11 cellular contexts compared by ENCODE assay signal in genomic region chr2:86068098-86069047, GRCh38. TPM values are rescaled to one million over a fixed set of nuclear protein-coding genes. Genes with fewer than 3 reads are reported as not detected.
DNase-seq lines count a peak whose midpoint lies in the region; ATAC-seq and TF ChIP-seq lines count a peak whose summit lies in the region.
"Had no signal": no experiment of that assay in that cellular context is flagged by ENCODE, and none has a peak within 500 bp of the region (broad histone marks: within the 10 kb centered on the region; RNA-seq: fewer than 3 reads in every experiment).

No MANE protein-coding gene starts in this region.

- H4K20me1 ChIP-seq in DND-41 (ENCODE audit: insufficient read depth, low read length) (no peaks in the 10 kb centered on the region), PC-9 (ENCODE audit: insufficient read depth) (no peaks in the 10 kb centered on the region)

- H3K36me3 Mint-ChIP-seq in activated CD8-positive, alpha-beta memory T cell treated with anti-CD3 and anti-CD28 coated beads, Interleukin-2, amount 10 ng/mL, durations not matched to agents 7 days and 5 days: peaks cover 70% of the 10 kb centered on the region
- H3K36me3 Mint-ChIP-seq in glutamatergic neuron (ENCODE audit: unreplicated experiment): peaks cover 26% of the 10 kb centered on the region

- TF ChIP-seq CTCF in DND-41 (IDR thresholded peaks at IDR 0.05; ENCODE audit: borderline replicate concordance, extremely low read depth, low read length, poor library complexity, severe bottlenecking) (no peak), mucosa of descending colon (IDR thresholded peaks at IDR 0.05) (no peak), PC-9 (conservative IDR thresholded peaks at IDR 0.05) (no peak), glutamatergic neuron (IDR thresholded peaks at IDR 0.05; ENCODE audit: partially characterized antibody, unreplicated experiment) (no peak)

- peak overlapping the region; percentile 82 for H3K27ac Mint-ChIP-seq in activated CD8-positive, alpha-beta memory T cell treated with anti-CD3 and anti-CD28 coated beads, Interleukin-2, amount 10 ng/mL, durations not matched to agents 7 days and 5 days
- H3K27ac Mint-ChIP-seq in glutamatergic neuron (ENCODE audit: unreplicated experiment): no peak overlapping the region
- H3K27ac Mint-ChIP-seq: dendritic cell treated with granulocyte-macrophage colony-stimulating factor and Interleukin-4, amounts not matched to agents 40 ng/mL and 50 ng/mL, for 4 days had no signal

- H3K79me2 ChIP-seq in DND-41 (ENCODE audit: insufficient read depth, low read length) (no peaks in the 10 kb centered on the region), PC-9 (ENCODE audit: low read depth) (peaks cover 7% of the 10 kb centered on the region; the same call in 1 of the 2 replicates)

- H3K4me3 Mint-ChIP-seq in activated CD8-positive, alpha-beta memory T cell treated with anti-CD3 and anti-CD28 coated beads, Interleukin-2, amount 10 ng/mL, durations not matched to agents 7 days and 5 days: peak overlapping the region; percentile 12
- no peak overlapping the region for H3K4me3 Mint-ChIP-seq in glutamatergic neuron (ENCODE audit: unreplicated experiment)
- H3K4me3 Mint-ChIP-seq: dendritic cell treated with granulocyte-macrophage colony-stimulating factor and Interleukin-4, amounts not matched to agents 40 ng/mL and 50 ng/mL, for 4 days; neural crest cell had no signal

- H3K27me3 ChIP-seq in DND-41 (ENCODE audit: insufficient read depth, low read length, poor library complexity) (no peaks in the 10 kb centered on the region), PC-9 (ENCODE audit: insufficient read depth, low read depth) (no peaks in the 10 kb centered on the region)

- CTCF ChIA-PET in activated CD8-positive, alpha-beta memory T cell treated with anti-CD3 and anti-CD28 coated beads, Interleukin-2, amount 10 ng/mL, durations not matched to agents 7 days and 5 days (lab: Charles Lee): interaction anchor here (0.9 to 3.5 kb wide), 12 partner anchors 11 to 253 kb away, joined by 3 to 25 read pairs (median 4); partner anchors contain the start of gene ST3GAL5
- CTCF ChIA-PET in PC-9 (lab: Charles Lee): no interaction called here

- POLR2A ChIA-PET in PC-9 (lab: Charles Lee; ENCODE audit: unreplicated experiment): no interaction called here

- no TSS peak for BruUV-seq in PC-9 (replicated peaks; lab: Mats Ljungman, UMichigan)

- H3K9me3 ChIP-seq in DND-41 (ENCODE audit: insufficient read depth, low read length, severe bottlenecking) (no peaks in the 10 kb centered on the region), mucosa of descending colon (no peaks in the 10 kb centered on the region), PC-9 (ENCODE audit: insufficient read depth, low read depth) (no peaks in the 10 kb centered on the region)

- peaks cover 3% of the 10 kb centered on the region for H3K9me3 Mint-ChIP-seq in activated CD8-positive, alpha-beta memory T cell treated with anti-CD3 and anti-CD28 coated beads, Interleukin-2, amount 10 ng/mL, durations not matched to agents 7 days and 5 days (ENCODE audit: low read depth)
- H3K9me3 Mint-ChIP-seq in glutamatergic neuron (ENCODE audit: unreplicated experiment): no peaks in the 10 kb centered on the region
- H3K9me3 Mint-ChIP-seq: dendritic cell treated with granulocyte-macrophage colony-stimulating factor and Interleukin-4, amounts not matched to agents 40 ng/mL and 50 ng/mL, for 4 days had no signal

- H3K27ac ChIP-seq in DND-41 (ENCODE audit: low read length): peak overlapping the region; percentile 84
- no peak overlapping the region for H3K27ac ChIP-seq in PC-9

- H3K27me3 Mint-ChIP-seq in activated CD8-positive, alpha-beta memory T cell treated with anti-CD3 and anti-CD28 coated beads, Interleukin-2, amount 10 ng/mL, durations not matched to agents 7 days and 5 days: no peaks in the 10 kb centered on the region
- no peaks in the 10 kb centered on the region for H3K27me3 Mint-ChIP-seq in glutamatergic neuron (ENCODE audit: unreplicated experiment)
- H3K27me3 Mint-ChIP-seq: dendritic cell treated with granulocyte-macrophage colony-stimulating factor and Interleukin-4, amounts not matched to agents 40 ng/mL and 50 ng/mL, for 4 days had no signal

- ATAC-seq in DND-41 (ENCODE audit: insufficient read depth, low read depth) (peak; percentile 100), mucosa of descending colon (peak; percentile 76)
- peak; percentile 99 for ATAC-seq in activated CD8-positive, alpha-beta memory T cell treated with anti-CD3 and anti-CD28 coated beads, Interleukin-2, amount 10 ng/mL, durations not matched to agents 7 days and 5 days

- no peaks in the 10 kb centered on the region for H3K9me2 ChIP-seq in PC-9 (ENCODE audit: insufficient read depth)

- H3K4me2 ChIP-seq in DND-41 (ENCODE audit: insufficient read depth, low read length) (0 out of 2 replicates have a peak overlapping the region, but pooled peaks have one; percentile 9), PC-9 (no peak overlapping the region)

- intact Hi-C loops in mucosa of descending colon (cut with DNase I, micrococcal nuclease): no loop called here
- intact Hi-C loops in PC-9 (cut with micrococcal nuclease; ENCODE audit: unreplicated experiment): no loop called here

- H3K4me1 ChIP-seq in DND-41 (ENCODE audit: insufficient read depth, low read length) (peaks cover 26% of the 10 kb centered on the region), mucosa of descending colon (ENCODE audit: low read depth) (no peaks in the 10 kb centered on the region), PC-9 (replicated peaks; ENCODE audit: insufficient read depth) (peaks cover 24% of the 10 kb centered on the region)

- H3K4me3 ChIP-seq in DND-41 (ENCODE audit: low read depth in 1 of 2, low read length in 2 of 2): no peak overlapping the region
- no peak overlapping the region for H3K4me3 ChIP-seq in mucosa of descending colon
- H3K4me3 ChIP-seq in PC-9: no peak overlapping the region

- peak; percentile 76 for DNase-seq in DND-41
- peak; percentile 43 for DNase-seq in HT1080 (ENCODE audit: low read depth)
- DNase-seq in activated CD8-positive, alpha-beta memory T cell treated with anti-CD3 and anti-CD28 coated beads, Interleukin-2, amount 10 ng/mL, durations not matched to agents 7 days and 5 days: peak; percentile 89
- DNase-seq in mucosa of descending colon: no peak
- DNase-seq in PC-9: no peak
- no peak for DNase-seq in glutamatergic neuron
- no peak for DNase-seq in MV-4-11 (lab: John Stamatoyannopoulos, UW)
- DNase-seq in SK-N-DZ (ENCODE audit: low spot score): no peak
- DNase-seq: KBM-7 had no signal

- H3K9ac ChIP-seq in DND-41 (ENCODE audit: low read depth, low read length): 0 out of 2 replicates have a peak overlapping the region, but pooled peaks have one; percentile 12

- H3F3A ChIP-seq in PC-9 (ENCODE audit: insufficient read depth, low read depth): peaks cover 35% of the 10 kb centered on the region

- H2AFZ ChIP-seq in DND-41 (ENCODE audit: low read depth, low read length) (no peak overlapping the region), PC-9 (no peak overlapping the region)

- peaks cover 96% of the 10 kb centered on the region for H3K36me3 ChIP-seq in DND-41 (ENCODE audit: insufficient read depth, low read length)
- no peaks in the 10 kb centered on the region for H3K36me3 ChIP-seq in mucosa of descending colon (ENCODE audit: low read depth)
- H3K36me3 ChIP-seq in PC-9 (ENCODE audit: low read depth): peaks cover 57% of the 10 kb centered on the region

- peaks cover 42% of the 10 kb centered on the region for H3K4me1 Mint-ChIP-seq in activated CD8-positive, alpha-beta memory T cell treated with anti-CD3 and anti-CD28 coated beads, Interleukin-2, amount 10 ng/mL, durations not matched to agents 7 days and 5 days
- H3K4me1 Mint-ChIP-seq in glutamatergic neuron (ENCODE audit: low read depth, unreplicated experiment): no peaks in the 10 kb centered on the region
- H3K4me1 Mint-ChIP-seq: neural crest cell had no signal

RNA-seq across cellular contexts. Expression of gene POLR1A, which starts 37.3 kb away (rescaled TPM):
- total RNA-seq in HT1080 (2014; rRNA removed; shearing (Covaris generic)): 16.8 and 19.3 TPM in 2 replicates
- 6.4 and 7.4 TPM in 2 replicates for polyA plus RNA-seq in HT1080 (2015; cell fraction: cytosol; rRNA removed)
- polyA plus RNA-seq in HT1080 (2015; cell fraction: nucleus; rRNA removed): 33.8 and 35.4 TPM in 2 replicates
- total RNA-seq in activated CD8-positive, alpha-beta memory T cell treated with anti-CD3 and anti-CD28 coated beads, Interleukin-2, amount 10 ng/mL, durations not matched to agents 7 days and 5 days: 10 to 100 TPM; 38.2 to 51.2 TPM
- total RNA-seq in mucosa of descending colon (10 to 100 TPM; 22.8 to 29.3 (median 24.3) TPM), PC-9 (2021) (23.1 and 29.7 TPM in 2 replicates), glutamatergic neuron (ENCODE audit: unreplicated experiment) (34.7 TPM)
- polyA plus RNA-seq in SK-N-DZ (2014; cell fraction: cytosol; rRNA removed): 19.0 and 19.6 TPM in 2 replicates
- 13.3 and 18.2 TPM in 2 replicates for polyA plus RNA-seq in SK-N-DZ (2014; cell fraction: nucleus; rRNA removed)

RNA-seq across cellular contexts. Expression of gene PTCD3, which starts 37.7 kb away (rescaled TPM):
- total RNA-seq in HT1080 (2014; rRNA removed; shearing (Covaris generic)): 81.9 and 84.8 TPM in 2 replicates
- polyA plus RNA-seq in HT1080 (2015; cell fraction: cytosol; rRNA removed): 26.4 and 32.2 TPM in 2 replicates
- 259 and 286 TPM in 2 replicates for polyA plus RNA-seq in HT1080 (2015; cell fraction: nucleus; rRNA removed)
- total RNA-seq in activated CD8-positive, alpha-beta memory T cell treated with anti-CD3 and anti-CD28 coated beads, Interleukin-2, amount 10 ng/mL, durations not matched to agents 7 days and 5 days: 100 to 1,000 TPM; 164 to 172 TPM
- 10 to 100 TPM; 89.3 to 90.5 (median 90.4) TPM for total RNA-seq in mucosa of descending colon
- total RNA-seq in PC-9 (2021): 64.5 and 82.7 TPM in 2 replicates
- 104 TPM for total RNA-seq in glutamatergic neuron (ENCODE audit: unreplicated experiment)
- polyA plus RNA-seq in SK-N-DZ (2014; cell fraction: cytosol; rRNA removed): 130 and 134 TPM in 2 replicates
- polyA plus RNA-seq in SK-N-DZ (2014; cell fraction: nucleus; rRNA removed): 593 TPM in 2 replicates

Comparison
In these comparisons a context has a peak if more than half of its experiments do, and no peak if none do; other contexts are left out.
1. DNase-seq: peak in DND-41 (single experiment), HT1080 (single experiment) and activated CD8-positive, alpha-beta memory T cell treated with anti-CD3 and anti-CD28 coated beads, Interleukin-2, amount 10 ng/mL, durations not matched to agents 7 days and 5 days (single experiment); none in mucosa of descending colon (0 of 3), PC-9 (0 of 2), glutamatergic neuron (single experiment), MV-4-11 (single experiment) and SK-N-DZ (single experiment).
2. Peak in every context shown above with its lines, with median percentiles within 50 percentile points of each other: ATAC-seq.